18 cellular contexts compared by ENCODE assay signal in the genomic region with DNA sequence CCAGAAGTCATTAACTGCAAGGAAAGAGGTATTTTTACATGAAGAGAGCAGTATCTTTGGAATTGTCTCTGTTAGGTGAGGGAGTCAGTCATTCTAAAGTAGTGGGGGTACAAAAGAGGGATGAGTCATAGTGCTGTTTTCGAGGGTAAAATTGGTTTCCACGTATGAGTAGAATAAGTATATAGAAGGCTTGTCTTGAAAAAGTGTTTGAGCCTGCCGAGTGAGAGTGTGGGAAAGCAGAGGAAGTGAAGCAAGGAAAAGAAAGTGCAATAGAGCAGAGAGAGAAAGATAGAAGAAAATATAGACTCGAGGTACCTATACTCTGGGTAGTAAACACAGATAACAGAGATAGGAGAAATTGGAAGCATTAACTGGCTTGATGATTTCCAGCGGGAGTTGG.
DNase-seq lines count a peak whose midpoint lies in the region; ATAC-seq and TF ChIP-seq lines count a peak whose summit lies in the region.
"Had no signal": no experiment of that assay in that cellular context is flagged by ENCODE, and none has a peak within 500 bp of the region (broad histone marks: within the 10 kb centered on the region; RNA-seq: fewer than 3 reads in every experiment).

No MANE protein-coding gene starts in this region.

- DNase-seq in stimulated activated CD4-positive, alpha-beta T cell treated with anti-CD3 and anti-CD28 coated beads, Interleukin-4, amount 100 ng/mL, for 4 hours = no peak
- no peak for DNase-seq in Calu3
- no peak for DNase-seq in activated CD4-positive, CD25-positive, alpha-beta regulatory T cell treated with anti-CD3 and anti-CD28 coated beads, Interleukin-2, amount 50 U/mL, for 72 hours
- DNase-seq: activated CD4-positive, alpha-beta T cell treated with anti-CD3 and anti-CD28 coated beads for 36 hours; activated T-cell treated with anti-CD3 and anti-CD28 coated beads, Interleukin-2, amount 50 U/mL, for 24 hours; amygdala; cortex of kidney; DND-41; NCI-H1417; NCI-H446 treated with DMSO at 0.1 percent for 48 hours had no signal

- H3K36me3 Mint-ChIP-seq in Calu3 (ENCODE audit: insufficient read depth, unreplicated experiment) = no peaks in the 10 kb centered on the region

- no peak for TF ChIP-seq CTCF in Calu3 (IDR thresholded peaks at IDR 0.05; ENCODE audit: unreplicated experiment)

- no peaks in the 10 kb centered on the region for H3K4me1 Mint-ChIP-seq in Calu3 (ENCODE audit: low read depth, unreplicated experiment)
- H3K4me1 Mint-ChIP-seq: activated CD4-positive, alpha-beta T cell treated with anti-CD3 and anti-CD28 coated beads for 36 hours had no signal

- CTCF ChIA-PET in Calu3 (lab: Charles Lee) = no interaction called here

- no peak overlapping the region for H3K27ac Mint-ChIP-seq in Calu3 (ENCODE audit: unreplicated experiment)
- H3K27ac Mint-ChIP-seq: activated CD4-positive, alpha-beta T cell treated with anti-CD3 and anti-CD28 coated beads for 36 hours; activated T-cell treated with anti-CD3 and anti-CD28 coated beads, Interleukin-2, amount 50 U/mL, for 24 hours; B cell had no signal

- intact Hi-C loops in Calu3 (cut with micrococcal nuclease; ENCODE audit: unreplicated experiment) = no loop called here

- H3K9me3 Mint-ChIP-seq in Calu3 (ENCODE audit: low read depth, unreplicated experiment) = no peaks in the 10 kb centered on the region
- H3K9me3 Mint-ChIP-seq: activated T-cell treated with anti-CD3 and anti-CD28 coated beads, Interleukin-2, amount 50 U/mL, for 24 hours had no signal

- H3K4me3 Mint-ChIP-seq in Calu3 (ENCODE audit: low read depth, unreplicated experiment) = no peak overlapping the region
- H3K4me3 Mint-ChIP-seq: activated CD4-positive, alpha-beta T cell treated with anti-CD3 and anti-CD28 coated beads for 36 hours; activated T-cell treated with anti-CD3 and anti-CD28 coated beads, Interleukin-2, amount 50 U/mL, for 24 hours; B cell had no signal

- ATAC-seq in GM18867 (IDR thresholded peaks at IDR 0.05; ENCODE audit: unreplicated experiment) (peak; percentile 81), GM21529 (IDR thresholded peaks at IDR 0.05; ENCODE audit: unreplicated experiment) (peak; percentile 95), HG02981 (IDR thresholded peaks at IDR 0.05; ENCODE audit: unreplicated experiment) (peak; percentile 79), HG03571 (IDR thresholded peaks at IDR 0.05; ENCODE audit: unreplicated experiment) (peak; percentile 92), GM21447 (IDR thresholded peaks at IDR 0.05; ENCODE audit: unreplicated experiment) (no peak)
- ATAC-seq: activated CD4-positive, alpha-beta T cell treated with anti-CD3 and anti-CD28 coated beads for 36 hours; HCT116; Panc1 had no signal

- H3K27me3 Mint-ChIP-seq in Calu3 (ENCODE audit: unreplicated experiment) = no peaks in the 10 kb centered on the region
- H3K27me3 Mint-ChIP-seq: activated CD4-positive, alpha-beta T cell treated with anti-CD3 and anti-CD28 coated beads for 36 hours had no signal

- no TSS peak for BruUV-seq in Calu3 (replicated peaks; lab: Mats Ljungman, UMichigan)
